In genomic region chr9:136483589-136484152, GRCh38 we compare ENCODE assay signal across 8 cellular contexts. TPM values are rescaled to one million over a fixed set of nuclear protein-coding genes. Genes with fewer than 3 reads are reported as not detected.
DNase-seq lines count a peak whose midpoint lies in the region; ATAC-seq and TF ChIP-seq lines count a peak whose summit lies in the region.

No MANE protein-coding gene starts in this region.

- POLR2A ChIA-PET in naive thymus-derived CD8-positive, alpha-beta T cell (lab: Charles Lee), result interaction anchor here (0.8 to 3.7 kb wide), 11 partner anchors 46 to 1135 kb away, joined by 3 to 23 read pairs (median 4); partner anchors contain the start of genes DNLZ, EHMT1 and MAN1B1

- H3K27ac Mint-ChIP-seq in naive thymus-derived CD8-positive, alpha-beta T cell, result peak overlapping the region; percentile 89 to 100 (median 98)
- peak overlapping the region; percentile 100 for H3K27ac Mint-ChIP-seq in stimulated activated naive B cell treated with anti-CD40 and anti-IgM and Interleukin-4, amounts not matched to agents 10 μg/mL and 1 μg/mL and 100 μg/mL, for 72 hours

- H3K79me2 ChIP-seq in KMS-11 (ENCODE audit: insufficient read depth, low read depth), result peaks cover 41% of the 10 kb centered on the region

- H3K4me3 Mint-ChIP-seq in naive thymus-derived CD8-positive, alpha-beta T cell, result peak overlapping the region; percentile 82 to 100 (median 97)
- H3K4me3 Mint-ChIP-seq in stimulated activated naive B cell treated with anti-CD40 and anti-IgM and Interleukin-4, amounts not matched to agents 10 μg/mL and 1 μg/mL and 100 μg/mL, for 72 hours, result peak overlapping the region; percentile 94 to 99

- ATAC-seq in GM21825 (IDR thresholded peaks at IDR 0.05; ENCODE audit: unreplicated experiment), result peak; percentile 47
- ATAC-seq in naive thymus-derived CD8-positive, alpha-beta T cell, result peak; percentile 68 to 69
- peak; percentile 69 to 72 for ATAC-seq in stimulated activated naive B cell treated with anti-CD40 and anti-IgM and Interleukin-4, amounts not matched to agents 10 μg/mL and 1 μg/mL and 100 μg/mL, for 72 hours (replicated peaks)

- H3K36me3 ChIP-seq in KMS-11 (ENCODE audit: insufficient read depth) (no peaks in the 10 kb centered on the region), Peyer's patch (peaks cover 0 to 6% (median 0%) of the 10 kb centered on the region in 3 donors)

- peaks cover 13% of the 10 kb centered on the region; the same call in 1 of the 2 replicates for H4K20me1 ChIP-seq in KMS-11 (ENCODE audit: insufficient read depth)

- peak overlapping the region; percentile 81 for H3K9ac ChIP-seq in KMS-11

- H3K27me3 ChIP-seq in KMS-11 (ENCODE audit: insufficient read depth, low read depth) (peaks cover 39% of the 10 kb centered on the region), Peyer's patch (no peaks in the 10 kb centered on the region)

- H2AFZ ChIP-seq in KMS-11 (ENCODE audit: low read depth), result peak overlapping the region; percentile 56

- peaks cover 16 to 41% (median 38%) of the 10 kb centered on the region in 4 donors for H3K4me1 Mint-ChIP-seq in naive thymus-derived CD8-positive, alpha-beta T cell
- peaks cover 15 to 43% of the 10 kb centered on the region in 2 donors for H3K4me1 Mint-ChIP-seq in stimulated activated naive B cell treated with anti-CD40 and anti-IgM and Interleukin-4, amounts not matched to agents 10 μg/mL and 1 μg/mL and 100 μg/mL, for 72 hours

- H3K27ac ChIP-seq in KMS-11, result peak overlapping the region; percentile 98
- peak overlapping the region; percentile 94 to 100 (median 99) for H3K27ac ChIP-seq in Peyer's patch

- no peaks in the 10 kb centered on the region for H3K9me3 Mint-ChIP-seq in naive thymus-derived CD8-positive, alpha-beta T cell
- H3K9me3 Mint-ChIP-seq in stimulated activated naive B cell treated with anti-CD40 and anti-IgM and Interleukin-4, amounts not matched to agents 10 μg/mL and 1 μg/mL and 100 μg/mL, for 72 hours, result no peaks in the 10 kb centered on the region

- H3K4me1 ChIP-seq in KMS-11 (ENCODE audit: low read depth, poor library complexity, severe bottlenecking), result peaks cover 30% of the 10 kb centered on the region
- peaks cover 0 to 26% (median 22%) of the 10 kb centered on the region in 4 donors for H3K4me1 ChIP-seq in Peyer's patch

- peak overlapping the region; percentile 84 for H3K4me2 ChIP-seq in KMS-11

- H3K36me3 Mint-ChIP-seq in naive thymus-derived CD8-positive, alpha-beta T cell, result peaks cover 0 to 11% (median 0%) of the 10 kb centered on the region in 3 donors
- H3K36me3 Mint-ChIP-seq in stimulated activated naive B cell treated with anti-CD40 and anti-IgM and Interleukin-4, amounts not matched to agents 10 μg/mL and 1 μg/mL and 100 μg/mL, for 72 hours, result peaks cover 4 to 10% of the 10 kb centered on the region in 2 donors

- H3K9me3 ChIP-seq in Peyer's patch, result no peaks in the 10 kb centered on the region

- TF ChIP-seq POLR2A in Peyer's patch (IDR thresholded peaks at IDR 0.05), result peak; percentile 70 to 79

- H3K4me3 ChIP-seq in KMS-11 (IDR thresholded peaks at IDR 0.05; ENCODE audit: insufficient read depth, low read depth, low read length) (no peak overlapping the region), Peyer's patch (peak overlapping the region; percentile 64 to 94 (median 72)), fibroblast of mammary gland (ENCODE audit: control insufficient read depth, low read depth, low read length) (peak overlapping the region; percentile 69)

- H3K27me3 Mint-ChIP-seq in naive thymus-derived CD8-positive, alpha-beta T cell, result no peaks in the 10 kb centered on the region
- H3K27me3 Mint-ChIP-seq in stimulated activated naive B cell treated with anti-CD40 and anti-IgM and Interleukin-4, amounts not matched to agents 10 μg/mL and 1 μg/mL and 100 μg/mL, for 72 hours, result peaks cover 4 to 12% of the 10 kb centered on the region in 2 donors

- no peak for TF ChIP-seq CTCF in KMS-11 (conservative IDR thresholded peaks at IDR 0.05; ENCODE audit: low read depth, low read length)
- no peak for TF ChIP-seq CTCF in Peyer's patch (IDR thresholded peaks at IDR 0.05)
- TF ChIP-seq CTCF in fibroblast of mammary gland (conservative IDR thresholded peaks at IDR 0.05; ENCODE audit: control insufficient read depth, insufficient read depth, low read depth, low read length), result no peak

- peak; percentile 98 for DNase-seq in Daoy (ENCODE audit: low read depth)
- peak; percentile 87 to 97 (median 96) for DNase-seq in Peyer's patch
- peak; percentile 91 to 95 for DNase-seq in activated T-helper 1 cell treated with anti-CD3 and anti-CD28 coated beads, Interleukin-2, amount 50 U/mL, for 16 hours (ENCODE audit: low read depth in 1 of 2, low spot score in 1 of 2)
- DNase-seq in fibroblast of mammary gland (ENCODE audit: low read depth), result peak; percentile 73
- peak; percentile 90 to 99 (median 97) for DNase-seq in naive thymus-derived CD8-positive, alpha-beta T cell
- DNase-seq in stimulated activated naive B cell treated with anti-CD40 and anti-IgM and Interleukin-4, amounts not matched to agents 10 μg/mL and 1 μg/mL and 100 μg/mL, for 72 hours, result peak; percentile 93

RNA-seq across cellular contexts. Expression of gene SEC16A, which starts 0.8 kb away (rescaled TPM):
- 22.1 and 25.4 TPM in 2 replicates for total RNA-seq in Daoy (2014; rRNA removed; shearing (Covaris generic))
- total RNA-seq in Peyer's patch, result 10 to 100 TPM; 63.5 to 80.8 (median 74.6) TPM
- total RNA-seq in naive thymus-derived CD8-positive, alpha-beta T cell, result 10 to 100 TPM; 83.4 to 84.8 TPM
- polyA plus RNA-seq in naive thymus-derived CD8-positive, alpha-beta T cell, result 10 to 100 TPM; 14.2 to 35.8 (median 26.2) TPM

RNA-seq across cellular contexts. Expression of gene INPP5E, which starts 44.0 kb away (rescaled TPM):
- total RNA-seq in Daoy (2014; rRNA removed; shearing (Covaris generic)), result 6.6 TPM in 2 replicates
- 10 to 100 TPM in 3 of 4 donors, 1 to 10 TPM in 1; 6.7 to 19.8 (median 19.2) TPM for total RNA-seq in Peyer's patch
- total RNA-seq in naive thymus-derived CD8-positive, alpha-beta T cell, result 10 to 100 TPM; 26.4 to 27.3 TPM
- polyA plus RNA-seq in naive thymus-derived CD8-positive, alpha-beta T cell, result 1 to 10 TPM in 2 of 3 donors, under 1 TPM in 1; 0.90 to 4.4 (median 2.1) TPM
